In the genomic region with DNA sequence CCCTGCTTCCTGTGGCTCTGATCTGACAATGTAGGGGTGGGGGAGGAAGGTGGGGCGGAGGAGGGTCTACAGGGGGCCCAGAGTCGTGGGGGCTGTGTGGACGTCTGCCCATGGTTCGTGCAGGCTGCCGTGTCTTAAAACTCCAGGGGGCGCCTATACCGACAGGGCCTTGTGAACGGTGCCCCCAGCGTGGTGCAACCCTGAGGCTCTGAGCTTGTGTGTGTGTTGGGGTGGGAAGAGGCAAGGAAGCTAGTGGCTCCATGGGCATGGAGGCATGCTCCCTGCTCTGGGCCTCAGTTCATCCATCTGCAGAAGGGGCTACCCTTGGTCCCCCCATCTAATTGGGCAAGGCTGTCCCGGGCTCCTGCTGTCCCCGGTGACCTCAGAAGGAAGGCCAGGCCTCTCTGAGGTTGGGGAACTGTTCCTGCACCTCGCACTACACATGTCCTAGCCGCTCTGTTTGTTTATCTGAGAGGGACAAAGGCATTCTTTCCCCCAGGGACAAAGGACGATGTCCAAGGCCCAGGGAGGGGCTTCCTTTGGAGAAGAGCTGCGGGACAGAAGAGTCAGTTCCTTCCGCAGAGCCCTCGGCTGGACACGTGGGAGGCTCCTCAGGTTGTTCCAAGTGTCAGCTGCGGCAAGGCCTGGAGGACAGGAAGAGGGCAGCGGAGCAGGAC, we compare ENCODE assay signal across 12 cellular contexts. TPM values are rescaled to one million over a fixed set of nuclear protein-coding genes. Genes with fewer than 3 reads are reported as not detected.
DNase-seq lines count a peak whose midpoint lies in the region; ATAC-seq and TF ChIP-seq lines count a peak whose summit lies in the region.
"Had no signal": no experiment of that assay in that cellular context is flagged by ENCODE, and none has a peak within 500 bp of the region (broad histone marks: within the 10 kb centered on the region; RNA-seq: fewer than 3 reads in every experiment).

No MANE protein-coding gene starts in this region.

- no peaks in the 10 kb centered on the region for H3K36me3 Mint-ChIP-seq in type B pancreatic cell

- ATAC-seq in foreskin keratinocyte, result no peak
- ATAC-seq in HG02885 (IDR thresholded peaks at IDR 0.05; ENCODE audit: poor library complexity, unreplicated experiment), result no peak
- no peak for ATAC-seq in GM21381 (IDR thresholded peaks at IDR 0.05; ENCODE audit: unreplicated experiment)

- CTCF ChIA-PET in OCI-LY7 (lab: Charles Lee; ENCODE audit: unreplicated experiment), result no interaction called here

- H3K4me1 ChIP-seq in breast epithelium, result no peaks in the 10 kb centered on the region
- no peaks in the 10 kb centered on the region for H3K4me1 ChIP-seq in OCI-LY7 (ENCODE audit: insufficient read depth, low read length, poor library complexity, severe bottlenecking)
- H3K4me1 ChIP-seq in left ventricle myocardium inferior, result peaks cover 68% of the 10 kb centered on the region
- no peaks in the 10 kb centered on the region for H3K4me1 ChIP-seq in foreskin keratinocyte
- H3K4me1 ChIP-seq: uterus had no signal

- no peaks in the 10 kb centered on the region for H3K9me3 ChIP-seq in breast epithelium
- no peaks in the 10 kb centered on the region for H3K9me3 ChIP-seq in OCI-LY7 (ENCODE audit: low read length)
- H3K9me3 ChIP-seq in left ventricle myocardium inferior (replicated peaks), result no peaks in the 10 kb centered on the region
- H3K9me3 ChIP-seq: MG63, Peyer's patch, uterus had no signal

- POLR2A ChIA-PET in OCI-LY7 (lab: Charles Lee), result interaction anchor here (0.7 kb wide), 1 partner anchor 9 kb away, joined by 3 read pairs; no protein-coding TSS in a partner anchor

- no peaks in the 10 kb centered on the region for H3K9me2 ChIP-seq in OCI-LY7 (ENCODE audit: insufficient read depth, low read length)

- peaks cover 8% of the 10 kb centered on the region for H3K4me1 Mint-ChIP-seq in type B pancreatic cell (ENCODE audit: unreplicated experiment)

- H3K79me2 ChIP-seq in OCI-LY7 (ENCODE audit: insufficient read depth, low read depth, low read length), result no peaks in the 10 kb centered on the region

- no peak for TF ChIP-seq CTCF in breast epithelium (IDR thresholded peaks at IDR 0.05)
- peak; percentile 57 for TF ChIP-seq CTCF in OCI-LY7 (conservative IDR thresholded peaks at IDR 0.05; ENCODE audit: low read length)
- no peak for TF ChIP-seq CTCF in left ventricle myocardium inferior (IDR thresholded peaks at IDR 0.05; ENCODE audit: borderline replicate concordance)
- TF ChIP-seq CTCF in type B pancreatic cell (conservative IDR thresholded peaks at IDR 0.05), result peak; percentile 16
- no peak for TF ChIP-seq CTCF in foreskin keratinocyte (conservative IDR thresholded peaks at IDR 0.05)

- H3K36me3 ChIP-seq in breast epithelium (no peaks in the 10 kb centered on the region), OCI-LY7 (ENCODE audit: insufficient read depth, low read length) (no peaks in the 10 kb centered on the region), left ventricle myocardium inferior (no peaks in the 10 kb centered on the region)
- H3K36me3 ChIP-seq: MG63, Peyer's patch, uterus had no signal

- no peak overlapping the region for H3K4me3 Mint-ChIP-seq in type B pancreatic cell

- peak overlapping the region in 1 of 2 donors; percentile 38 for H3K27ac ChIP-seq in breast epithelium
- no peak overlapping the region for H3K27ac ChIP-seq in OCI-LY7 (ENCODE audit: low read depth, low read length, poor library complexity, severe bottlenecking)
- peak overlapping the region; percentile 79 for H3K27ac ChIP-seq in left ventricle myocardium inferior (replicated peaks)
- H3K27ac ChIP-seq in foreskin keratinocyte, result no peak overlapping the region
- H3K27ac ChIP-seq: Peyer's patch had no signal

- BruUV-seq in OCI-LY7 (replicated peaks; lab: Mats Ljungman, UMichigan), result no TSS peak

- intact Hi-C loops in breast epithelium (cut with DNase I; ENCODE audit: low total_unique reads) (no loop called here), OCI-LY7 (cut with micrococcal nuclease; ENCODE audit: unreplicated experiment) (no loop called here), left ventricle myocardium inferior (cut with micrococcal nuclease) (no loop called here)

- H2AFZ ChIP-seq in OCI-LY7 (ENCODE audit: low read length), result no peak overlapping the region

- peak; percentile 9 to 44 for DNase-seq in T47D (ENCODE audit: low read depth in 1 of 2, low spot score in 1 of 2)
- DNase-seq in breast epithelium (ENCODE audit: low spot score in 2 of 2), result no peak
- peak; percentile 31 for DNase-seq in OCI-LY7 (ENCODE audit: low spot score)
- peak; percentile 40 for DNase-seq in left ventricle myocardium inferior
- no peak for DNase-seq in type B pancreatic cell (ENCODE audit: extremely low spot score, unreplicated experiment)
- no peak for DNase-seq in foreskin keratinocyte
- DNase-seq: activated CD4-positive, alpha-beta T cell treated with anti-CD3 and anti-CD28 coated beads for 48 hours; MG63; Peyer's patch; uterus had no signal

- H3K27ac Mint-ChIP-seq in type B pancreatic cell, result no peak overlapping the region

- H3K27me3 Mint-ChIP-seq in type B pancreatic cell, result peaks cover 27% of the 10 kb centered on the region

- H3K9me3 Mint-ChIP-seq in type B pancreatic cell, result no peaks in the 10 kb centered on the region

- H3K4me2 ChIP-seq in OCI-LY7 (ENCODE audit: low read length), result no peak overlapping the region

- TF ChIP-seq POLR2A in breast epithelium (IDR thresholded peaks at IDR 0.05), result no peak

- H3K4me3 ChIP-seq in breast epithelium (no peak overlapping the region), OCI-LY7 (ENCODE audit: low read depth, low read length, poor library complexity, severe bottlenecking) (no peak overlapping the region), left ventricle myocardium inferior (no peak overlapping the region)
- H3K4me3 ChIP-seq: MG63, Peyer's patch, uterus had no signal

- in situ Hi-C loops in T47D (cut with HindIII; ENCODE audit: low pct_unique_long_range_greater_than_20kb, low sequenced_read_pairs), result no loop called here

- H3K27me3 ChIP-seq in breast epithelium, result no peaks in the 10 kb centered on the region
- H3K27me3 ChIP-seq in left ventricle myocardium inferior (ENCODE audit: low read depth), result peaks cover 32% of the 10 kb centered on the region
- peaks cover 22% of the 10 kb centered on the region for H3K27me3 ChIP-seq in foreskin keratinocyte
- H3K27me3 ChIP-seq: MG63, Peyer's patch, uterus had no signal

- H4K20me1 ChIP-seq in OCI-LY7 (ENCODE audit: insufficient read depth, low read length), result no peaks in the 10 kb centered on the region

RNA-seq across cellular contexts. Expression of gene CA4, which starts 13.5 kb away (rescaled TPM):
- total RNA-seq in breast epithelium (10 to 100 TPM in 2 of 3 donors, 1 to 10 TPM in 1; 4.7 to 46.5 (median 12.3) TPM), OCI-LY7 (2022) (not detected in 2 replicates), left ventricle myocardium inferior (12.9 TPM), type B pancreatic cell (ENCODE audit: low replicate concordance) (11.4 and 21.1 TPM in 2 replicates), foreskin keratinocyte (not detected in 2 replicates)
- total RNA-seq in OCI-LY7 (2014; rRNA removed; shearing (Covaris generic)), result not detected in 2 replicates
- polyA plus RNA-seq in foreskin keratinocyte, result not detected in 2 replicates

Comparison
In these comparisons a context has a peak if more than half of its experiments do, and no peak if none do; other contexts are left out.
1. DNase-seq: peak in T47D (2 of 2), OCI-LY7 (single experiment) and left ventricle myocardium inferior (single experiment); none in breast epithelium (0 of 2), type B pancreatic cell (single experiment) and foreskin keratinocyte (0 of 2).
2. CTCF ChIP-seq: peak in OCI-LY7 (single experiment) and type B pancreatic cell (single experiment); none in breast epithelium (0 of 3), left ventricle myocardium inferior (single experiment) and foreskin keratinocyte (single experiment).